In genomic region chr6:33272358-33273128, GRCh38 we compare ENCODE assay signal across 8 cellular contexts.
DNase-seq lines count a peak whose midpoint lies in the region; ATAC-seq and TF ChIP-seq lines count a peak whose summit lies in the region.

No MANE protein-coding gene starts in this region.

- peak overlapping the region; percentile 85 for H3K27ac ChIP-seq in rectal smooth muscle tissue (ENCODE audit: low read depth, low read length)

- H3K36me3 ChIP-seq in GM06990 (ENCODE audit: control insufficient read depth, insufficient read depth, low read length) (peaks cover 21% of the 10 kb centered on the region), rectal smooth muscle tissue (ENCODE audit: control insufficient read depth, insufficient read depth, low read length) (peaks cover 23% of the 10 kb centered on the region)

- peak overlapping the region; percentile 85 for H3K9ac ChIP-seq in rectal smooth muscle tissue (ENCODE audit: low read length)

- TF ChIP-seq CTCF in GM06990 (IDR thresholded peaks at IDR 0.05; ENCODE audit: insufficient read depth, low read length, poor library complexity, severe bottlenecking), result no peak
- TF ChIP-seq CTCF in fibroblast of mammary gland (conservative IDR thresholded peaks at IDR 0.05; ENCODE audit: control insufficient read depth, insufficient read depth, low read depth, low read length), result no peak

- H3K27me3 ChIP-seq in GM06990 (replicated peaks; ENCODE audit: control insufficient read depth, insufficient read depth, low read length) (no peaks in the 10 kb centered on the region), rectal smooth muscle tissue (ENCODE audit: control insufficient read depth, insufficient read depth, low read length) (no peaks in the 10 kb centered on the region)

- no peak for DNase-seq in GM06990 (ENCODE audit: extremely low read depth, insufficient read length)
- peak; percentile 20 for DNase-seq in fibroblast of mammary gland (ENCODE audit: low read depth)
- DNase-seq in hepatic stellate cell (ENCODE audit: low spot score), result no peak
- no peak for DNase-seq in NCI-H526 (lab: John Stamatoyannopoulos, UW)
- no peak for DNase-seq in activated CD4-positive, alpha-beta T cell treated with anti-CD3 and anti-CD28 coated beads for 48 hours

- H3K4me3 ChIP-seq in GM06990 (replicated peaks; ENCODE audit: low read depth, low read length) (peak overlapping the region; percentile 66), fibroblast of mammary gland (ENCODE audit: control insufficient read depth, low read depth, low read length) (peak overlapping the region; percentile 100), rectal smooth muscle tissue (ENCODE audit: low read length) (peak overlapping the region; percentile 84)

- H3K4me1 ChIP-seq in rectal smooth muscle tissue (ENCODE audit: control insufficient read depth, insufficient read depth, low read length), result peaks cover 28% of the 10 kb centered on the region

- peak; percentile 0; the same call in 1 of the 3 replicates for ATAC-seq in SK-N-SH treated with all-trans-retinoic acid at 6 μM for 48 hours
- ATAC-seq in GM19035 (IDR thresholded peaks at IDR 0.05; ENCODE audit: unreplicated experiment), result no peak

TF ChIP-seq in SK-N-SH treated with all-trans-retinoic acid at 6 μM for 48 hours, 23 proteins besides CTCF, POLR2A, EP300 and RAD21:
- no peak for TF ChIP-seq ZFP3 (CRISPR knock-in tag; IDR thresholded peaks at IDR 0.05)
- TF ChIP-seq SNAI2 (CRISPR knock-in tag; IDR thresholded peaks at IDR 0.05), result no peak
- TF ChIP-seq, protein P1, sequence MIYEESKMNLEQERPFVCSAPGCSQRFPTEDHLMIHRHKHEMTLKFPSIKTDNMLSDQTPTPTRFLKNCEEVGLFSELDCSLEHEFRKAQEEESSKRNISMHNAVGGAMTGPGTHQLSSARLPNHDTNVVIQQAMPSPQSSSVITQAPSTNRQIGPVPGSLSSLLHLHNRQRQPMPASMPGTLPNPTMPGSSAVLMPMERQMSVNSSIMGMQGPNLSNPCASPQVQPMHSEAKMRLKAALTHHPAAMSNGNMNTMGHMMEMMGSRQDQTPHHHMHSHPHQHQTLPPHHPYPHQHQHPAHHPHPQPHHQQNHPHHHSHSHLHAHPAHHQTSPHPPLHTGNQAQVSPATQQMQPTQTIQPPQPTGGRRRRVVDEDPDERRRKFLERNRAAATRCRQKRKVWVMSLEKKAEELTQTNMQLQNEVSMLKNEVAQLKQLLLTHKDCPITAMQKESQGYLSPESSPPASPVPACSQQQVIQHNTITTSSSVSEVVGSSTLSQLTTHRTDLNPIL (CRISPR knock-in tag; IDR thresholded peaks at IDR 0.05; ENCODE audit: low read depth), result no peak
